Comparison of ENCODE assay signal across 1 cellular context in the genomic region with DNA sequence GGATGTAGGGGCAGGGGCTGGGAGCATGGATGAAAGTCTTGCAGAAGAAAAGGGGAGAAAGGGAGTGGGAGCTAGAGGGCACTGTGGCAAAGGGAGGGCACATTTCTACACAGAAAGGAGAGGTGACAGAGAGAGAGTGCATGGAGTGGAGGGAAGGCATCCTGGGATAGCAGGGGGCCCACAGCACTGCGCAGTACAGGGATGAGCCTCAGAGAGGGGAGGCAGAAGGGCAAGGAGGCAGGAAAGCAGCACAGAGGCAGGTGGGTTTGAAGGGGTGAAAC.
A peak's percentile ranks its signal among the peaks of the same experiment; 100 is the strongest.
TF ChIP-seq lines count a peak whose summit lies in the region.

No MANE protein-coding gene starts in this region.

TF ChIP-seq in GM12878, 131 proteins besides CTCF, POLR2A, EP300 and RAD21:
- TF ChIP-seq HDGF (IDR thresholded peaks at IDR 0.05) (0 out of 2 replicates have a peak, but pooled peaks have one; percentile 11), SMAD5 (IDR thresholded peaks at IDR 0.05; ENCODE audit: low read depth) (no peak)
